1 cellular context compared by ENCODE assay signal in genomic region chr2:208192611-208193248, GRCh38.
TF ChIP-seq lines count a peak whose summit lies in the region.

No MANE protein-coding gene starts in this region.

TF ChIP-seq in HCT116, 20 proteins besides CTCF, POLR2A, EP300 and RAD21:
- TF ChIP-seq ELF1 (IDR thresholded peaks at IDR 0.05; ENCODE audit: borderline replicate concordance, low read depth), result no peak
- TF ChIP-seq, protein P1, sequence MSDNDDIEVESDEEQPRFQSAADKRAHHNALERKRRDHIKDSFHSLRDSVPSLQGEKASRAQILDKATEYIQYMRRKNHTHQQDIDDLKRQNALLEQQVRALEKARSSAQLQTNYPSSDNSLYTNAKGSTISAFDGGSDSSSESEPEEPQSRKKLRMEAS (IDR thresholded peaks at IDR 0.05), result no peak
- no peak for TF ChIP-seq ZFX (IDR thresholded peaks at IDR 0.05)
- TF ChIP-seq YY1 (IDR thresholded peaks at IDR 0.05; ENCODE audit: extremely low read depth, insufficient replicate concordance, low read depth, low read length), result no peak
- no peak for TF ChIP-seq EGR1 (IDR thresholded peaks at IDR 0.05; ENCODE audit: low read depth)
- no peak for TF ChIP-seq POLR2AphosphoS5 (IDR thresholded peaks at IDR 0.05; ENCODE audit: low read depth, low read length)
- no peak for TF ChIP-seq SRF (IDR thresholded peaks at IDR 0.05; ENCODE audit: low read depth)
- no peak for TF ChIP-seq EZH2phosphoT487 (IDR thresholded peaks at IDR 0.05; ENCODE audit: borderline replicate concordance)
- TF ChIP-seq, protein P2, sequence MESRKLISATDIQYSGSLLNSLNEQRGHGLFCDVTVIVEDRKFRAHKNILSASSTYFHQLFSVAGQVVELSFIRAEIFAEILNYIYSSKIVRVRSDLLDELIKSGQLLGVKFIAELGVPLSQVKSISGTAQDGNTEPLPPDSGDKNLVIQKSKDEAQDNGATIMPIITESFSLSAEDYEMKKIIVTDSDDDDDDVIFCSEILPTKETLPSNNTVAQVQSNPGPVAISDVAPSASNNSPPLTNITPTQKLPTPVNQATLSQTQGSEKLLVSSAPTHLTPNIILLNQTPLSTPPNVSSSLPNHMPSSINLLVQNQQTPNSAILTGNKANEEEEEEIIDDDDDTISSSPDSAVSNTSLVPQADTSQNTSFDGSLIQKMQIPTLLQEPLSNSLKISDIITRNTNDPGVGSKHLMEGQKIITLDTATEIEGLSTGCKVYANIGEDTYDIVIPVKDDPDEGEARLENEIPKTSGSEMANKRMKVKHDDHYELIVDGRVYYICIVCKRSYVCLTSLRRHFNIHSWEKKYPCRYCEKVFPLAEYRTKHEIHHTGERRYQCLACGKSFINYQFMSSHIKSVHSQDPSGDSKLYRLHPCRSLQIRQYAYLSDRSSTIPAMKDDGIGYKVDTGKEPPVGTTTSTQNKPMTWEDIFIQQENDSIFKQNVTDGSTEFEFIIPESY (IDR thresholded peaks at IDR 0.05; ENCODE audit: extremely low read depth, insufficient replicate concordance, low read length), result no peak
- TF ChIP-seq SIN3A (IDR thresholded peaks at IDR 0.05; ENCODE audit: low read depth), result no peak
- TF ChIP-seq ATF3 (IDR thresholded peaks at IDR 0.05), result no peak
- no peak for TF ChIP-seq EZH2 (IDR thresholded peaks at IDR 0.05)
- no peak for TF ChIP-seq REST (IDR thresholded peaks at IDR 0.05; ENCODE audit: low read depth)
- no peak for TF ChIP-seq TCF7L2 (IDR thresholded peaks at IDR 0.05; ENCODE audit: borderline replicate concordance, extremely low read depth, insufficient read depth, insufficient read length)
- TF ChIP-seq SP1 (IDR thresholded peaks at IDR 0.05; ENCODE audit: low read depth), result no peak
